Comparison of ENCODE assay signal across 25 cellular contexts in genomic region chr7:92735707-92736106, GRCh38.
DNase-seq lines count a peak whose midpoint lies in the region; ATAC-seq and TF ChIP-seq lines count a peak whose summit lies in the region.
"Had no signal": no experiment of that assay in that cellular context is flagged by ENCODE, and none has a peak within 500 bp of the region (broad histone marks: within the 10 kb centered on the region; RNA-seq: fewer than 3 reads in every experiment).

No MANE protein-coding gene starts in this region.

- DNase-seq in EL (peak; percentile 79), M059J (ENCODE audit: low read depth) (peak; percentile 79), astrocyte of the spinal cord (ENCODE audit: low read depth, low spot score) (peak; percentile 77), mesenchymal stem cell (no peak), NCI-H1417 treated with DMSO at 0.1 percent for 48 hours (lab: John Stamatoyannopoulos, UW) (no peak)
- DNase-seq: activated CD4-positive, alpha-beta T cell treated with anti-CD3 and anti-CD28 coated beads for 36 hours; activated naive CD4-positive, alpha-beta T cell treated with anti-CD3 and anti-CD28 coated beads, Interleukin-2, amount 10 ng/mL, durations not matched to agents 7 days and 5 days; anterior cingulate cortex; Calu3; Karpas-422; kidney glomerular epithelial cell; lower lobe of right lung; mucosa of descending colon; NCI-H187; NCI-H526; pancreas; stimulated activated CD4-positive, alpha-beta T cell treated with anti-CD3 and anti-CD28 coated beads, Interleukin-4, amount 100 ng/mL, for 4 hours; stimulated activated naive CD8-positive, alpha-beta T cell treated with anti-CD3 and anti-CD28 coated beads, Interleukin-15, Interleukin-2, amounts not matched to agents 100 U/mL and 50 U/mL, for 24 hours; thyroid gland had no signal

- H2BK5ac ChIP-seq in mesenchymal stem cell (ENCODE audit: low read depth, low read length, poor library complexity, severe bottlenecking) = no peak overlapping the region

- no peak overlapping the region for H2AFZ ChIP-seq in mesenchymal stem cell (ENCODE audit: low read depth, low read length)

- no peaks in the 10 kb centered on the region for H3K27me3 ChIP-seq in mesenchymal stem cell (ENCODE audit: control insufficient read depth in 1 of 2, insufficient read depth in 1 of 2, low read length in 2 of 2)
- H3K27me3 ChIP-seq: pancreas, right atrium auricular region, SJSA1, thyroid gland had no signal

- no peaks in the 10 kb centered on the region for H3K9me3 ChIP-seq in mesenchymal stem cell (ENCODE audit: control insufficient read depth, low read length)
- H3K9me3 ChIP-seq: lower lobe of right lung, mucosa of descending colon, pancreas, right atrium auricular region, SJSA1, thyroid gland had no signal

- no peak overlapping the region for H3K18ac ChIP-seq in mesenchymal stem cell (ENCODE audit: low read depth in 1 of 2, low read length in 2 of 2)

- no peak overlapping the region for H2BK120ac ChIP-seq in mesenchymal stem cell (ENCODE audit: low read depth, low read length)

- no peaks in the 10 kb centered on the region for H3K36me3 ChIP-seq in mesenchymal stem cell (ENCODE audit: control insufficient read depth in 1 of 2, insufficient read depth in 2 of 2, low read depth in 1 of 2, low read length in 2 of 2)
- H3K36me3 ChIP-seq: lower lobe of right lung, pancreas, right atrium auricular region, thyroid gland had no signal

- WGBS in mesenchymal stem cell = 59% methylated on average over 1 of the region's 3 CpGs

- no peak overlapping the region for H4K91ac ChIP-seq in mesenchymal stem cell (ENCODE audit: low read length)

- H3K4me2 ChIP-seq in mesenchymal stem cell (ENCODE audit: low read length, poor library complexity, severe bottlenecking) = no peak overlapping the region

- H2AK5ac ChIP-seq in mesenchymal stem cell (ENCODE audit: low read length, severe bottlenecking) = no peak overlapping the region

- H3K4me3 ChIP-seq in astrocyte of the spinal cord (ENCODE audit: low read depth, low read length) (no peak overlapping the region), mesenchymal stem cell (ENCODE audit: insufficient read depth in 1 of 2, low read depth in 1 of 2, low read length in 2 of 2) (no peak overlapping the region)
- H3K4me3 ChIP-seq: lower lobe of right lung, mucosa of descending colon, pancreas, right atrium auricular region, SJSA1, thyroid gland had no signal

- H4K8ac ChIP-seq in mesenchymal stem cell (ENCODE audit: low read length) = no peak overlapping the region

- H3K23ac ChIP-seq in mesenchymal stem cell (ENCODE audit: low read length in 2 of 2) = no peak overlapping the region

- ATAC-seq in GM19324 (IDR thresholded peaks at IDR 0.05; ENCODE audit: low FRiP score, unreplicated experiment) (no peak), GM18498 (IDR thresholded peaks at IDR 0.05; ENCODE audit: unreplicated experiment) (no peak), GM18868 (IDR thresholded peaks at IDR 0.05; ENCODE audit: unreplicated experiment) (no peak)
- ATAC-seq: activated CD4-positive, alpha-beta T cell treated with anti-CD3 and anti-CD28 coated beads for 36 hours; lower lobe of right lung; mucosa of descending colon; pancreas; stimulated activated naive CD8-positive, alpha-beta T cell treated with anti-CD3 and anti-CD28 coated beads, Interleukin-15, Interleukin-2, amounts not matched to agents 100 U/mL and 50 U/mL, for 24 hours had no signal

- H2BK15ac ChIP-seq in mesenchymal stem cell (ENCODE audit: low read depth, poor library complexity, severe bottlenecking) = no peak overlapping the region

- no peak overlapping the region for H3K4ac ChIP-seq in mesenchymal stem cell (ENCODE audit: low read depth in 1 of 2, low read length in 2 of 2)

- H3K79me1 ChIP-seq in mesenchymal stem cell (replicated peaks; ENCODE audit: low read length, poor library complexity, severe bottlenecking) = peaks cover 12% of the 10 kb centered on the region

- peak overlapping the region; percentile 24 for H3K9ac ChIP-seq in mesenchymal stem cell (ENCODE audit: low read length)

- TF ChIP-seq CTCF in astrocyte of the spinal cord (IDR thresholded peaks at IDR 0.05; ENCODE audit: low read depth, low read length) = no peak

- H3K14ac ChIP-seq in mesenchymal stem cell (ENCODE audit: low read length in 2 of 2) = no peak overlapping the region

- in situ Hi-C loops in astrocyte of the spinal cord (cut with HindIII; ENCODE audit: low sequenced_read_pairs) = no loop called here

- no peak overlapping the region for H2BK12ac ChIP-seq in mesenchymal stem cell (ENCODE audit: low read length in 2 of 2)

- H3K4me1 ChIP-seq in mesenchymal stem cell (ENCODE audit: control insufficient read depth, insufficient read depth, low read depth, low read length) = peaks cover 11% of the 10 kb centered on the region
- H3K4me1 ChIP-seq: pancreas had no signal

- no peak overlapping the region for H3K27ac ChIP-seq in mesenchymal stem cell (ENCODE audit: low read length, poor library complexity, severe bottlenecking)
- H3K27ac ChIP-seq: epithelial cell of prostate, lower lobe of right lung, pancreas, right atrium auricular region, SJSA1, thyroid gland had no signal

Comparison
In these comparisons a context has a peak if more than half of its experiments do, and no peak if none do; other contexts are left out.
1. DNase-seq: peak in EL (single experiment), M059J (single experiment) and astrocyte of the spinal cord (single experiment); none in mesenchymal stem cell (single experiment) and NCI-H1417 treated with DMSO at 0.1 percent for 48 hours (single experiment).